ENCODE assay signal across 34 cellular contexts in genomic region chr5:73791389-73791788, GRCh38.
"Had no signal": no experiment of that assay in that cellular context is flagged by ENCODE, and none has a peak within 500 bp of the region (broad histone marks: within the 10 kb centered on the region; RNA-seq: fewer than 3 reads in every experiment).

No MANE protein-coding gene starts in this region.

- H3K36me3 ChIP-seq: breast epithelium, Peyer's patch, WERI-Rb-1 had no signal

- ATAC-seq: activated CD8-positive, alpha-beta T cell treated with anti-CD3 and anti-CD28 coated beads for 36 hours; PC-3; Right ventricle myocardium inferior had no signal

- H3K27ac Mint-ChIP-seq: activated CD4-positive, alpha-beta T cell treated with anti-CD3 and anti-CD28 coated beads, Interleukin-2, amount 10 ng/mL, durations not matched to agents 24 days and 14 days; activated CD8-positive, alpha-beta T cell treated with anti-CD3 and anti-CD28 coated beads for 36 hours; activated naive CD4-positive, alpha-beta T cell treated with anti-CD3 and anti-CD28 coated beads, Interleukin-2, amount 50 U/mL, for 24 hours; activated naive CD8-positive, alpha-beta T cell treated with anti-CD3 and anti-CD28 coated beads, Interleukin-2, amount 10 ng/mL, durations not matched to agents 7 days and 5 days; activated T-cell treated with anti-CD3 and anti-CD28 coated beads, Interleukin-2, amount 50 U/mL, for 72 hours; activated T-helper 2 cell treated with anti-CD3 and anti-CD28 coated beads, Interferon-gamma antibody, Interleukin-2, Interleukin-4, amounts not matched to agents 10 μg/mL and 5 μg/mL and 100 μg/mL, durations not matched to agents 14 hours and 24 hours and 36 hours had no signal

- H3K36me3 Mint-ChIP-seq: activated naive CD4-positive, alpha-beta T cell treated with anti-CD3 and anti-CD28 coated beads, Interleukin-2, amount 50 U/mL, for 24 hours; activated naive CD8-positive, alpha-beta T cell treated with anti-CD3 and anti-CD28 coated beads, Interleukin-2, amount 10 ng/mL, durations not matched to agents 7 days and 5 days had no signal

- H3K4me3 Mint-ChIP-seq: activated CD4-positive, alpha-beta T cell treated with anti-CD3 and anti-CD28 coated beads, Interleukin-2, amount 10 ng/mL, durations not matched to agents 24 days and 14 days; activated CD8-positive, alpha-beta T cell treated with anti-CD3 and anti-CD28 coated beads for 36 hours; activated naive CD4-positive, alpha-beta T cell treated with anti-CD3 and anti-CD28 coated beads, Interleukin-2, amount 50 U/mL, for 24 hours; activated naive CD8-positive, alpha-beta T cell treated with anti-CD3 and anti-CD28 coated beads, Interleukin-2, amount 10 ng/mL, durations not matched to agents 7 days and 5 days; activated T-cell treated with anti-CD3 and anti-CD28 coated beads, Interleukin-2, amount 50 U/mL, for 72 hours had no signal

- H3K27me3 ChIP-seq: ascending aorta, breast epithelium, Peyer's patch had no signal

- H3K4me1 ChIP-seq: breast epithelium, Peyer's patch had no signal

- H3K4me3 ChIP-seq: ascending aorta, breast epithelium, Peyer's patch had no signal

- H3K27ac ChIP-seq: ascending aorta, breast epithelium, Peyer's patch, WERI-Rb-1 had no signal

- H3K9me3 ChIP-seq: ascending aorta, breast epithelium, Peyer's patch had no signal

- H3K9me3 Mint-ChIP-seq: activated CD4-positive, alpha-beta T cell treated with anti-CD3 and anti-CD28 coated beads, Interleukin-2, amount 10 ng/mL, durations not matched to agents 24 days and 14 days; activated CD8-positive, alpha-beta T cell treated with anti-CD3 and anti-CD28 coated beads for 36 hours; activated naive CD4-positive, alpha-beta T cell treated with anti-CD3 and anti-CD28 coated beads, Interleukin-2, amount 50 U/mL, for 24 hours; activated naive CD8-positive, alpha-beta T cell treated with anti-CD3 and anti-CD28 coated beads, Interleukin-2, amount 10 ng/mL, durations not matched to agents 7 days and 5 days; activated T-cell treated with anti-CD3 and anti-CD28 coated beads, Interleukin-2, amount 50 U/mL, for 72 hours; activated T-helper 2 cell treated with anti-CD3 and anti-CD28 coated beads, Interferon-gamma antibody, Interleukin-2, Interleukin-4, amounts not matched to agents 10 μg/mL and 5 μg/mL and 100 μg/mL, durations not matched to agents 14 hours and 24 hours and 36 hours had no signal

- H3K4me1 Mint-ChIP-seq: activated naive CD4-positive, alpha-beta T cell treated with anti-CD3 and anti-CD28 coated beads, Interleukin-2, amount 50 U/mL, for 24 hours had no signal

- DNase-seq: activated CD4-positive, alpha-beta T cell treated with anti-CD3 and anti-CD28 coated beads, Interleukin-2, amount 10 ng/mL, durations not matched to agents 24 days and 14 days; activated CD4-positive, alpha-beta T cell treated with anti-CD3 and anti-CD28 coated beads, Interleukin-2, amount 50 U/mL, for 4 hours; activated CD8-positive, alpha-beta T cell treated with anti-CD3 and anti-CD28 coated beads for 36 hours; activated gamma-delta T cell; activated naive CD4-positive, alpha-beta T cell treated with Interleukin-2 at 50 U/mL for 16 hours; activated naive CD8-positive, alpha-beta T cell treated with anti-CD3 and anti-CD28 coated beads, Interleukin-2, amount 10 ng/mL, durations not matched to agents 7 days and 5 days; activated T-cell treated with anti-CD3 and anti-CD28 coated beads, Interleukin-2, amount 50 U/mL, for 1 hour; activated T-cell treated with anti-CD3 and anti-CD28 coated beads, Interleukin-2, amount 50 U/mL, for 72 hours; amygdala; caudate nucleus; cerebellar nuclear complex; Karpas-422; KBM-7; NCI-H1105; NCI-H1417 treated with DMSO at 0.1 percent for 48 hours; NCI-H187 treated with DMSO at 0.1 percent for 48 hours; NCI-H2081; NCI-H226; NCI-H446 treated with DMSO at 0.1 percent for 48 hours; NCI-H524; NK-92 treated with Interleukin-12 subunit alpha and Interleukin-12 subunit beta, amount 100 ng/mL, for 24 hours; PC-3; Peyer's patch; RPMI8226; SIG-M5; SW 1271; T-helper 1 cell; T-helper 9 cell; WERI-Rb-1 had no signal
